In genomic region chr12:6945613-6946012, GRCh38 we compare ENCODE assay signal across 8 cellular contexts. TPM values are rescaled to one million over a fixed set of nuclear protein-coding genes. Genes with fewer than 3 reads are reported as not detected.
DNase-seq lines count a peak whose midpoint lies in the region; ATAC-seq and TF ChIP-seq lines count a peak whose summit lies in the region.

No MANE protein-coding gene starts in this region.

- H3K4me2 ChIP-seq in KMS-11: peak overlapping the region; percentile 73

- H3K79me2 ChIP-seq in KMS-11 (ENCODE audit: insufficient read depth, low read depth): no peaks in the 10 kb centered on the region

- no peak for DNase-seq in CD4-positive, alpha-beta T cell
- DNase-seq in chondrocyte (ENCODE audit: low spot score): no peak
- DNase-seq in natural killer cell: no peak
- DNase-seq in NCI-H510A treated with DMSO at 0.1 percent for 48 hours (lab: John Stamatoyannopoulos, UW): no peak
- DNase-seq in hypothalamus (lab: John Stamatoyannopoulos, UW): no peak
- DNase-seq in NCI-H446 (lab: John Stamatoyannopoulos, UW): no peak

- CTCF ChIA-PET in CD4-positive, alpha-beta T cell (lab: Charles Lee): interaction anchor here (1.1 to 10.8 kb wide), 12 partner anchors 8 to 163 kb away, joined by 4 to 324 read pairs (median 14); partner anchors contain the start of genes C1RL, CDCA3, LPCAT3 and LRRC23

- no peak for TF ChIP-seq CTCF in CD4-positive, alpha-beta T cell (IDR thresholded peaks at IDR 0.05)
- TF ChIP-seq CTCF in KMS-11 (conservative IDR thresholded peaks at IDR 0.05; ENCODE audit: low read depth, low read length): no peak
- no peak for TF ChIP-seq CTCF in chondrocyte (IDR thresholded peaks at IDR 0.05)
- no peak for TF ChIP-seq CTCF in natural killer cell (IDR thresholded peaks at IDR 0.05)

- peak overlapping the region; percentile 97 for H3K27ac Mint-ChIP-seq in CD4-positive, alpha-beta T cell
- no peak overlapping the region for H3K27ac Mint-ChIP-seq in chondrocyte (ENCODE audit: unreplicated experiment)
- peak overlapping the region; percentile 98 to 99 for H3K27ac Mint-ChIP-seq in natural killer cell

- H4K20me1 ChIP-seq in KMS-11 (ENCODE audit: insufficient read depth): no peaks in the 10 kb centered on the region

- H3K9me3 Mint-ChIP-seq in CD4-positive, alpha-beta T cell: no peaks in the 10 kb centered on the region
- H3K9me3 Mint-ChIP-seq in chondrocyte (ENCODE audit: low read depth): no peaks in the 10 kb centered on the region
- H3K9me3 Mint-ChIP-seq in natural killer cell: no peaks in the 10 kb centered on the region

- H3K36me3 Mint-ChIP-seq in CD4-positive, alpha-beta T cell (ENCODE audit: low read depth): peaks cover 20% of the 10 kb centered on the region
- peaks cover 10% of the 10 kb centered on the region for H3K36me3 Mint-ChIP-seq in chondrocyte (ENCODE audit: low read depth)
- H3K36me3 Mint-ChIP-seq in natural killer cell: no peaks in the 10 kb centered on the region

- POLR2A ChIA-PET in CD4-positive, alpha-beta T cell (lab: Charles Lee): interaction anchor here (0.6 to 11.6 kb wide), 13 partner anchors 8 to 256 kb away, joined by 3 to 963 read pairs (median 26); partner anchors contain the start of genes C1RL, EMG1, ENO2 and PHB2

- intact Hi-C loops in CD4-positive, alpha-beta T cell (cut with DNase I, micrococcal nuclease): no loop called here
- intact Hi-C loops in natural killer cell (cut with micrococcal nuclease): loop anchor here (2.0 kb wide), 1 partner anchor 21 kb away; no protein-coding TSS in a partner anchor

- no peak overlapping the region for H3K4me3 ChIP-seq in KMS-11 (IDR thresholded peaks at IDR 0.05; ENCODE audit: insufficient read depth, low read depth, low read length)

- H3K9me3 ChIP-seq in CD4-positive, alpha-beta T cell (ENCODE audit: control insufficient read depth, low read length): no peaks in the 10 kb centered on the region

- H3K4me1 Mint-ChIP-seq in CD4-positive, alpha-beta T cell (ENCODE audit: low read depth): peaks cover 81% of the 10 kb centered on the region
- H3K4me1 Mint-ChIP-seq in chondrocyte (ENCODE audit: low read depth) (peaks cover 39% of the 10 kb centered on the region), natural killer cell (peaks cover 71 to 76% of the 10 kb centered on the region in 2 donors)

- no peaks in the 10 kb centered on the region for H3K27me3 ChIP-seq in CD4-positive, alpha-beta T cell (ENCODE audit: control insufficient read depth, insufficient read depth, low read length)
- no peaks in the 10 kb centered on the region for H3K27me3 ChIP-seq in KMS-11 (ENCODE audit: insufficient read depth, low read depth)

- H3K27ac ChIP-seq in CD4-positive, alpha-beta T cell (ENCODE audit: low read depth, low read length): peak overlapping the region; percentile 96
- peak overlapping the region; percentile 98; the same call in 1 of the 2 replicates for H3K27ac ChIP-seq in KMS-11

- H3K9ac ChIP-seq in KMS-11: no peak overlapping the region; the same call in 1 of the 2 replicates

- peaks cover 31% of the 10 kb centered on the region for H3K4me1 ChIP-seq in KMS-11 (ENCODE audit: low read depth, poor library complexity, severe bottlenecking)

- no peak for ATAC-seq in CD4-positive, alpha-beta T cell (ENCODE audit: poor library complexity)
- no peak for ATAC-seq in natural killer cell
- no peak for ATAC-seq in GM21360 (IDR thresholded peaks at IDR 0.05; ENCODE audit: unreplicated experiment)

- peak overlapping the region; percentile 97 for H3K4me3 Mint-ChIP-seq in CD4-positive, alpha-beta T cell
- peak overlapping the region; percentile 91 for H3K4me3 Mint-ChIP-seq in chondrocyte (ENCODE audit: unreplicated experiment)
- no peak overlapping the region for H3K4me3 Mint-ChIP-seq in natural killer cell

- no peak overlapping the region for H2AFZ ChIP-seq in KMS-11 (ENCODE audit: low read depth)

- no peaks in the 10 kb centered on the region for H3K27me3 Mint-ChIP-seq in CD4-positive, alpha-beta T cell
- no peaks in the 10 kb centered on the region for H3K27me3 Mint-ChIP-seq in chondrocyte (ENCODE audit: low read depth)
- H3K27me3 Mint-ChIP-seq in natural killer cell (ENCODE audit: low read depth in 2 of 2): no peaks in the 10 kb centered on the region

- no peaks in the 10 kb centered on the region for H3K36me3 ChIP-seq in KMS-11 (ENCODE audit: insufficient read depth)

RNA-seq across cellular contexts. Expression of gene C12orf57, which starts 1.8 kb away (rescaled TPM):
- 100 to 1,000 TPM; 305 to 311 TPM for total RNA-seq in CD4-positive, alpha-beta T cell
- total RNA-seq in chondrocyte (230 to 244 TPM (median 233 TPM) in 3 replicates), natural killer cell (100 to 1,000 TPM; 125 to 157 (median 126) TPM)

RNA-seq across cellular contexts. Expression of gene RNU7-1, which starts 2.0 kb away (rescaled TPM):
- total RNA-seq in CD4-positive, alpha-beta T cell: not detected
- total RNA-seq in chondrocyte (not detected in 3 replicates), natural killer cell (not detected)

RNA-seq across cellular contexts. Expression of gene PTPN6, which starts 5.5 kb away (rescaled TPM):
- total RNA-seq in CD4-positive, alpha-beta T cell: 10 to 100 TPM; 79.0 to 83.5 TPM
- 0.51 to 0.65 TPM in 2 of 3 replicates, not detected in the other for total RNA-seq in chondrocyte
- total RNA-seq in natural killer cell: 100 to 1,000 TPM; 279 to 357 (median 312) TPM

RNA-seq across cellular contexts. Expression of gene ATN1, which starts 17.9 kb away (rescaled TPM):
- 10 to 100 TPM; 28.7 to 29.6 TPM for total RNA-seq in CD4-positive, alpha-beta T cell
- total RNA-seq in chondrocyte (103 to 110 TPM (median 106 TPM) in 3 replicates), natural killer cell (10 to 100 TPM; 29.3 to 34.0 (median 31.9) TPM)

RNA-seq across cellular contexts. Expression of gene PHB2, which starts 24.9 kb away (rescaled TPM):
- total RNA-seq in CD4-positive, alpha-beta T cell: 100 to 1,000 TPM; 138 to 147 TPM
- total RNA-seq in chondrocyte (129 to 135 TPM (median 129 TPM) in 3 replicates), natural killer cell (100 to 1,000 TPM; 123 to 133 (median 127) TPM)

Comparison
In these comparisons a context has a peak if more than half of its experiments do, and no peak if none do; other contexts are left out.
1. RNA of gene PTPN6, which starts 5.5 kb away (total RNA-seq): 279 to 357 TPM in natural killer cell and 79.0 to 83.5 TPM in CD4-positive, alpha-beta T cell; 0.51 to 0.65 TPM in chondrocyte; every median in the first group is over 10 times any median in the second.